Comparison of ENCODE assay signal across 9 cellular contexts in genomic region chr7:5636446-5636835, GRCh38. TPM values are rescaled to one million over a fixed set of nuclear protein-coding genes. Genes with fewer than 3 reads are reported as not detected.
A peak's percentile ranks its signal among the peaks of the same experiment; 100 is the strongest.
DNase-seq lines count a peak whose midpoint lies in the region; TF ChIP-seq lines count a peak whose summit lies in the region.
"Had no signal": no experiment of that assay in that cellular context is flagged by ENCODE, and none has a peak within 500 bp of the region (broad histone marks: within the 10 kb centered on the region; RNA-seq: fewer than 3 reads in every experiment).

No MANE protein-coding gene starts in this region.

- peak overlapping the region; percentile 93 to 99 (median 96) for H3K4me2 ChIP-seq in BLaER1 treated with 17β-estradiol and CSF1 and Interleukin-3, amounts not matched to agents 10 nM and 100 nM
- H3K4me2 ChIP-seq in osteoblast (ENCODE audit: insufficient read depth, low read length), result peak overlapping the region; percentile 30

- H3K27ac ChIP-seq in BLaER1 treated with 17β-estradiol and CSF1 and Interleukin-3, amounts not matched to agents 10 nM and 100 nM, result peak overlapping the region in 2 of 11 experiments; percentile 7 to 47; a peak in 2 of 22 replicates
- H3K27ac ChIP-seq in SJSA1, result peak overlapping the region; percentile 33
- peak overlapping the region; percentile 47 for H3K27ac ChIP-seq in osteoblast (ENCODE audit: low read depth, low read length)

- DNase-seq in SJSA1 (ENCODE audit: low read depth in 1 of 2, low spot score in 2 of 2) (no peak), foreskin melanocyte (peak; percentile 87), osteoblast (ENCODE audit: insufficient read length, low spot score, missing footprints) (no peak), NCI-H1436 treated with DMSO at 0.1 percent for 48 hours (lab: John Stamatoyannopoulos, UW) (no peak), EL (no peak), NCI-H1417 treated with DMSO at 0.1 percent for 48 hours (lab: John Stamatoyannopoulos, UW) (no peak)
- no peak for DNase-seq in stimulated activated CD4-positive, alpha-beta T cell treated with anti-CD3 and anti-CD28 coated beads, Interleukin-12 subunit alpha, Interleukin-12 subunit beta, amount 100 ng/mL, for 4 hours
- DNase-seq: NCI-H2107 had no signal

- peaks cover 0 to 30% (median 0%) of the 10 kb centered on the region in 11 experiments; a peak in 5 of 22 replicates for H4K20me1 ChIP-seq in BLaER1 treated with 17β-estradiol and CSF1 and Interleukin-3, amounts not matched to agents 10 nM and 100 nM
- H4K20me1 ChIP-seq in osteoblast (ENCODE audit: insufficient read depth, low read length), result no peaks in the 10 kb centered on the region

- peaks cover 60 to 80% (median 65%) of the 10 kb centered on the region in 10 experiments for H3K4me1 ChIP-seq in BLaER1 treated with 17β-estradiol and CSF1 and Interleukin-3, amounts not matched to agents 10 nM and 100 nM
- H3K4me1 ChIP-seq in SJSA1 (replicated peaks) (peaks cover 46% of the 10 kb centered on the region), osteoblast (ENCODE audit: insufficient read depth, low read length) (peaks cover 44% of the 10 kb centered on the region)

- no peaks in the 10 kb centered on the region for H3K27me3 ChIP-seq in BLaER1 treated with 17β-estradiol and CSF1 and Interleukin-3, amounts not matched to agents 10 nM and 100 nM
- no peaks in the 10 kb centered on the region for H3K27me3 ChIP-seq in SJSA1 (replicated peaks)
- H3K27me3 ChIP-seq in osteoblast (ENCODE audit: insufficient read depth, low read length), result no peaks in the 10 kb centered on the region

- H3K9ac ChIP-seq in BLaER1 treated with 17β-estradiol and CSF1 and Interleukin-3, amounts not matched to agents 10 nM and 100 nM, result peak overlapping the region in 3 of 11 experiments; percentile 10 to 38 (median 21); a peak in 3 of 22 replicates

- no peak overlapping the region for H3K4me3 ChIP-seq in BLaER1 treated with 17β-estradiol and CSF1 and Interleukin-3, amounts not matched to agents 10 nM and 100 nM
- H3K4me3 ChIP-seq in SJSA1 (no peak overlapping the region), osteoblast (ENCODE audit: insufficient read depth, low read length) (no peak overlapping the region)

- no peak overlapping the region for H2AFZ ChIP-seq in osteoblast (ENCODE audit: low read length)

- H3K79me2 ChIP-seq in osteoblast (ENCODE audit: insufficient read depth, low read length), result no peaks in the 10 kb centered on the region

- TF ChIP-seq CTCF in osteoblast (IDR thresholded peaks at IDR 0.05; ENCODE audit: extremely low read depth, low read depth, low read length), result no peak

- no peaks in the 10 kb centered on the region for H3K9me3 ChIP-seq in BLaER1 treated with 17β-estradiol and CSF1 and Interleukin-3, amounts not matched to agents 10 nM and 100 nM (replicated peaks in 1 of 11)
- no peaks in the 10 kb centered on the region for H3K9me3 ChIP-seq in SJSA1 (replicated peaks)
- H3K9me3 ChIP-seq in osteoblast (ENCODE audit: low read depth, low read length), result no peaks in the 10 kb centered on the region

- peaks cover 36 to 72% (median 56%) of the 10 kb centered on the region in 11 experiments for H3K36me3 ChIP-seq in BLaER1 treated with 17β-estradiol and CSF1 and Interleukin-3, amounts not matched to agents 10 nM and 100 nM
- H3K36me3 ChIP-seq in SJSA1 (peaks cover 68% of the 10 kb centered on the region), osteoblast (ENCODE audit: insufficient read depth, low read length) (peaks cover 31% of the 10 kb centered on the region)

RNA-seq across cellular contexts. Expression of gene FSCN1, which starts 43.8 kb away (rescaled TPM):
- 155 and 208 TPM in 2 replicates for total RNA-seq in SJSA1 (2014; rRNA removed; shearing (Covaris generic))
- 163 and 182 TPM in 2 replicates for total RNA-seq in osteoblast
